In genomic region chr10:78502208-78502943, GRCh38 we compare ENCODE assay signal across 12 cellular contexts.
DNase-seq lines count a peak whose midpoint lies in the region; ATAC-seq and TF ChIP-seq lines count a peak whose summit lies in the region.
"Had no signal": no experiment of that assay in that cellular context is flagged by ENCODE, and none has a peak within 500 bp of the region (broad histone marks: within the 10 kb centered on the region; RNA-seq: fewer than 3 reads in every experiment).

No MANE protein-coding gene starts in this region.

- no peaks in the 10 kb centered on the region for H3K36me3 ChIP-seq in GM23248 (ENCODE audit: low read depth)
- no peaks in the 10 kb centered on the region for H3K36me3 ChIP-seq in SJCRH30
- H3K36me3 ChIP-seq: adrenal gland had no signal

- peaks cover 8% of the 10 kb centered on the region for H3K4me1 ChIP-seq in GM23248 (ENCODE audit: insufficient read depth)
- no peaks in the 10 kb centered on the region for H3K4me1 ChIP-seq in SJCRH30
- H3K4me1 ChIP-seq: adrenal gland had no signal

- no peaks in the 10 kb centered on the region for H3K9me3 ChIP-seq in GM23248 (ENCODE audit: low read depth)
- H3K9me3 ChIP-seq in SJCRH30 (replicated peaks), result no peaks in the 10 kb centered on the region
- H3K9me3 ChIP-seq: adrenal gland had no signal

- no peak for TF ChIP-seq CTCF in fibroblast of the aortic adventitia (IDR thresholded peaks at IDR 0.05; ENCODE audit: insufficient read depth, low read length)

- in situ Hi-C loops in GM23248 (cut with MboI), result no loop called here

- H3K4me3 ChIP-seq in GM23248, result no peak overlapping the region
- H3K4me3 ChIP-seq in fibroblast of the aortic adventitia (ENCODE audit: low read depth, low read length), result no peak overlapping the region
- no peak overlapping the region for H3K4me3 ChIP-seq in SJCRH30
- H3K4me3 ChIP-seq: adrenal gland had no signal

- H3K4me2 ChIP-seq in GM23248 (ENCODE audit: unreplicated experiment), result no peak overlapping the region

- no peaks in the 10 kb centered on the region for H3K9me2 ChIP-seq in GM23248 (ENCODE audit: insufficient read depth)

- H3K27ac ChIP-seq in GM23248 (no peak overlapping the region), SJCRH30 (no peak overlapping the region)
- H3K27ac ChIP-seq: adrenal gland had no signal

- 81 to 85% methylated on average over 6 of the region's 6 CpGs for WGBS in GM23248 (ENCODE audit: low coverage in 1 of 2, low lambda C conversion rate in 2 of 2, missing lambda C conversion rate in 2 of 2), 2 experiments

- no peaks in the 10 kb centered on the region for H3K79me2 ChIP-seq in GM23248 (ENCODE audit: insufficient read depth)

- no peaks in the 10 kb centered on the region for H3K27me3 ChIP-seq in GM23248 (replicated peaks; ENCODE audit: insufficient read depth)
- H3K27me3 ChIP-seq in SJCRH30, result no peaks in the 10 kb centered on the region; the same call in 1 of the 2 replicates
- H3K27me3 ChIP-seq: adrenal gland had no signal

- 0 out of 2 replicates have a peak, but pooled peaks cover 5% of the 10 kb centered on the region for H3F3A ChIP-seq in GM23248 (ENCODE audit: insufficient read depth)

- peak overlapping the region; percentile 64 for H2AFZ ChIP-seq in GM23248

- no peaks in the 10 kb centered on the region for H4K20me1 ChIP-seq in GM23248 (ENCODE audit: insufficient read depth)

- DNase-seq in GM23248, result peak; percentile 58
- peak; percentile 31 for DNase-seq in fibroblast of the aortic adventitia (ENCODE audit: low read depth)
- peak; percentile 5 for DNase-seq in renal cortical epithelial cell (ENCODE audit: low read depth)
- no peak for DNase-seq in SJCRH30
- DNase-seq in NCI-H2081 treated with DMSO at 0.1 percent for 48 hours (lab: John Stamatoyannopoulos, UW), result no peak
- DNase-seq in cerebellum (ENCODE audit: low spot score), result no peak
- DNase-seq in GOT3 (lab: John Stamatoyannopoulos, UW), result no peak
- DNase-seq: kidney; nucleus accumbens; stimulated activated naive CD4-positive, alpha-beta T cell had no signal

- no peak overlapping the region for H3K9ac ChIP-seq in GM23248

- peak; percentile 80 for ATAC-seq in SK-N-SH treated with all-trans-retinoic acid at 6 μM for 48 hours

TF ChIP-seq in SK-N-SH treated with all-trans-retinoic acid at 6 μM for 48 hours, 23 proteins besides CTCF, POLR2A, EP300 and RAD21:
- TF ChIP-seq TCF4 (CRISPR knock-in tag; IDR thresholded peaks at IDR 0.05; ENCODE audit: borderline replicate concordance), result no peak
- no peak for TF ChIP-seq ZNF70 (CRISPR knock-in tag; IDR thresholded peaks at IDR 0.05)
- TF ChIP-seq OSR1 (CRISPR knock-in tag; IDR thresholded peaks at IDR 0.05), result no peak
- TF ChIP-seq TSHZ2 (CRISPR knock-in tag; IDR thresholded peaks at IDR 0.05), result no peak
- TF ChIP-seq ARNTL (CRISPR knock-in tag; IDR thresholded peaks at IDR 0.05; ENCODE audit: borderline replicate concordance, low read depth), result no peak
- no peak for TF ChIP-seq PATZ1 (CRISPR knock-in tag; IDR thresholded peaks at IDR 0.05; ENCODE audit: borderline replicate concordance)
- TF ChIP-seq GLIS3 (CRISPR knock-in tag; IDR thresholded peaks at IDR 0.05), result no peak
- no peak for TF ChIP-seq ZFP3 (CRISPR knock-in tag; IDR thresholded peaks at IDR 0.05)
- TF ChIP-seq ZNF565 (CRISPR knock-in tag; conservative IDR thresholded peaks at IDR 0.05; ENCODE audit: low read depth), result no peak
- no peak for TF ChIP-seq ESRRG (CRISPR knock-in tag; IDR thresholded peaks at IDR 0.05)
- TF ChIP-seq POU6F1 (CRISPR knock-in tag; IDR thresholded peaks at IDR 0.05; ENCODE audit: borderline replicate concordance, low read depth), result no peak
- TF ChIP-seq CSRNP3 (CRISPR knock-in tag; IDR thresholded peaks at IDR 0.05), result no peak
- TF ChIP-seq ZFP30 (CRISPR knock-in tag; IDR thresholded peaks at IDR 0.05), result no peak
- TF ChIP-seq ZC3H10 (CRISPR knock-in tag; IDR thresholded peaks at IDR 0.05), result no peak
- no peak for TF ChIP-seq ZNF8 (CRISPR knock-in tag; IDR thresholded peaks at IDR 0.05)
- no peak for TF ChIP-seq RARB (CRISPR knock-in tag; IDR thresholded peaks at IDR 0.05)
- no peak for TF ChIP-seq TOX (CRISPR knock-in tag; IDR thresholded peaks at IDR 0.05; ENCODE audit: borderline replicate concordance)

Comparison
In these comparisons a context has a peak if more than half of its experiments do, and no peak if none do; other contexts are left out.
1. DNase-seq: peak in GM23248 (single experiment), fibroblast of the aortic adventitia (single experiment) and renal cortical epithelial cell (single experiment); none in SJCRH30 (0 of 2), NCI-H2081 treated with DMSO at 0.1 percent for 48 hours (single experiment), cerebellum (single experiment) and GOT3 (single experiment).